Comparison of ENCODE assay signal across 10 cellular contexts in genomic region chr3:186653079-186653710, GRCh38. TPM values are rescaled to one million over a fixed set of nuclear protein-coding genes. Genes with fewer than 3 reads are reported as not detected.
DNase-seq lines count a peak whose midpoint lies in the region; ATAC-seq, FAIRE-seq and TF ChIP-seq lines count a peak whose summit lies in the region.
"Had no signal": no experiment of that assay in that cellular context is flagged by ENCODE, and none has a peak within 500 bp of the region (broad histone marks: within the 10 kb centered on the region; RNA-seq: fewer than 3 reads in every experiment).

No MANE protein-coding gene starts in this region.

- FAIRE-seq in GM12891 (lab: Jason Lieb, UNC) = peak; percentile 98

- DNase-seq in GM12891 (ENCODE audit: insufficient read length, low spot score) (peak; percentile 35), NCI-H526 (lab: John Stamatoyannopoulos, UW) (peak; percentile 39 to 59), pons (ENCODE audit: low spot score) (no peak), globus pallidus (ENCODE audit: low spot score) (no peak), iPS-NIHi11 (ENCODE audit: low spot score) (no peak), kidney glomerular epithelial cell (lab: John Stamatoyannopoulos, UW) (no peak)
- DNase-seq: SHP77 treated with DMSO at 0.1 percent for 48 hours had no signal

- no peak for TF ChIP-seq POLR2A in GM12891 (IDR thresholded peaks at IDR 0.05; ENCODE audit: low read depth, low read length)

- ATAC-seq in GM19467 (IDR thresholded peaks at IDR 0.05; ENCODE audit: unreplicated experiment) (peak; percentile 94), HG03045 (IDR thresholded peaks at IDR 0.05; ENCODE audit: unreplicated experiment) (peak; percentile 80)

TF ChIP-seq in GM12891, 5 proteins besides CTCF, POLR2A, EP300 and RAD21:
- TF ChIP-seq TAF1 (IDR thresholded peaks at IDR 0.05; ENCODE audit: low read depth, low read length) (no peak), POLR2AphosphoS5 (IDR thresholded peaks at IDR 0.05; ENCODE audit: low read depth, low read length) (no peak), SPI1 (IDR thresholded peaks at IDR 0.05; ENCODE audit: low read depth, low read length) (peak; percentile 87), POU2F2 (IDR thresholded peaks at IDR 0.05; ENCODE audit: low read depth, low read length) (peak; percentile 85), PAX5 (IDR thresholded peaks at IDR 0.05; ENCODE audit: insufficient read depth, low read length, severe bottlenecking) (peak; percentile 100)

RNA-seq across cellular contexts. Expression of gene HRG, which starts 12.6 kb away (rescaled TPM):
- not detected for polyA plus RNA-seq in GM12891 (2012; ENCODE audit: low read depth, missing spikeins)
- polyA plus RNA-seq: BJ had no signal

RNA-seq across cellular contexts. Expression of gene FETUB, which starts 13.0 kb away (rescaled TPM):
- not detected for polyA plus RNA-seq in GM12891 (2012; ENCODE audit: low read depth, missing spikeins)
- polyA plus RNA-seq: BJ had no signal

RNA-seq across cellular contexts. Expression of gene AHSG, which starts 40.3 kb away (rescaled TPM):
- not detected for polyA plus RNA-seq in GM12891 (2012; ENCODE audit: low read depth, missing spikeins)
- polyA plus RNA-seq: BJ had no signal

Comparison
In these comparisons a context has a peak if more than half of its experiments do, and no peak if none do; other contexts are left out.
1. DNase-seq: peak in GM12891 (single experiment) and NCI-H526 (2 of 2); none in pons (single experiment), globus pallidus (single experiment), iPS-NIHi11 (single experiment) and kidney glomerular epithelial cell (single experiment).